ENCODE assay signal across 10 cellular contexts in the genomic region with DNA sequence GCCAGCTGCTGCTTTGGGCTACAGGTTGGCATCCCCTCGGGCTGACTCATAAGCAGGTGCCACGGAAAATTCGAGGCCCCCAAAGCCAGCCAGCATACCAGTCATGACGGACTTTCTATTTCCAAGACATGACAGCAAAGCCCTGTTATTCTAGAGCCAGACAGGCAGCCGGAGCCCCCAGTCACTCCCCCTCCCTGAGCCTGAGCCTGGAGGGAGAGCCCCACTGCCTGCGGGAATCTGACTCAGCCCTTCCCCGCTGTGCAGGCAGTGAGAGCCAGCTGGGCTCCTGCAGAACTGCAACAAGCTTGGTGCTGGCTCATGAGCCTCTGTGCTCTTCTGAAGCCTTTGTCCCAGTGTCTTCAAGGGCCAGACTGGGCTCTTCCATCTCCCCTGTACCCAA. TPM values are rescaled to one million over a fixed set of nuclear protein-coding genes. Genes with fewer than 3 reads are reported as not detected.
DNase-seq lines count a peak whose midpoint lies in the region; ATAC-seq and TF ChIP-seq lines count a peak whose summit lies in the region.
"Had no signal": no experiment of that assay in that cellular context is flagged by ENCODE, and none has a peak within 500 bp of the region (broad histone marks: within the 10 kb centered on the region; RNA-seq: fewer than 3 reads in every experiment).

No MANE protein-coding gene starts in this region.

- H3K4me3 ChIP-seq in A673 (ENCODE audit: low read depth, low read length, poor library complexity, severe bottlenecking) (no peak overlapping the region), left lung (no peak overlapping the region)
- no peak overlapping the region for H3K4me3 ChIP-seq in CD8-positive, alpha-beta memory T cell (ENCODE audit: low read length)
- H3K4me3 ChIP-seq: breast epithelium had no signal

- CTCF ChIA-PET in A673 (lab: Charles Lee): no interaction called here
- CTCF ChIA-PET in CD8-positive, alpha-beta memory T cell (lab: Charles Lee): interaction anchor here (1.6 to 1.8 kb wide), 2 partner anchors 12 to 19 kb away, joined by 5 to 6 read pairs; no protein-coding TSS in a partner anchor

- no peaks in the 10 kb centered on the region for H3K36me3 Mint-ChIP-seq in chondrocyte (ENCODE audit: low read depth)
- no peaks in the 10 kb centered on the region for H3K36me3 Mint-ChIP-seq in CD8-positive, alpha-beta memory T cell

- peak overlapping the region; percentile 3 for H3K4me3 Mint-ChIP-seq in chondrocyte (ENCODE audit: unreplicated experiment)
- no peak overlapping the region for H3K4me3 Mint-ChIP-seq in CD8-positive, alpha-beta memory T cell

- H3K27me3 Mint-ChIP-seq in chondrocyte (ENCODE audit: low read depth): no peaks in the 10 kb centered on the region
- H3K27me3 Mint-ChIP-seq in CD8-positive, alpha-beta memory T cell: peaks cover 13 to 23% of the 10 kb centered on the region in 2 donors

- H3K27me3 ChIP-seq in A673 (replicated peaks; ENCODE audit: insufficient read depth, low read depth, low read length, poor library complexity) (no peaks in the 10 kb centered on the region), left lung (no peaks in the 10 kb centered on the region)
- no peaks in the 10 kb centered on the region for H3K27me3 ChIP-seq in CD8-positive, alpha-beta memory T cell (ENCODE audit: insufficient read depth, low read length, poor library complexity, severe bottlenecking)
- H3K27me3 ChIP-seq: breast epithelium had no signal

- TF ChIP-seq CTCF in A673 (conservative IDR thresholded peaks at IDR 0.05; ENCODE audit: low read depth, low read length): no peak
- TF ChIP-seq CTCF in chondrocyte (IDR thresholded peaks at IDR 0.05): no peak
- TF ChIP-seq CTCF in left lung (IDR thresholded peaks at IDR 0.05): no peak

- peaks cover 61% of the 10 kb centered on the region for H3K4me1 Mint-ChIP-seq in chondrocyte (ENCODE audit: low read depth)
- peaks cover 0 to 3% (median 0%) of the 10 kb centered on the region in 3 donors for H3K4me1 Mint-ChIP-seq in CD8-positive, alpha-beta memory T cell

- intact Hi-C loops in A673 (cut with micrococcal nuclease; ENCODE audit: unreplicated experiment): no loop called here
- intact Hi-C loops in left lung (cut with DNase I): no loop called here

- H3K9me3 ChIP-seq in A673 (ENCODE audit: low read depth, low read length, poor library complexity, severe bottlenecking): no peaks in the 10 kb centered on the region
- H3K9me3 ChIP-seq in left lung: no peaks in the 10 kb centered on the region
- H3K9me3 ChIP-seq in CD8-positive, alpha-beta memory T cell (ENCODE audit: low read length): no peaks in the 10 kb centered on the region
- H3K9me3 ChIP-seq: breast epithelium had no signal

- DNase-seq in A673 (ENCODE audit: low spot score) (peak; percentile 86), LHCN-M2 (ENCODE audit: low read depth) (peak; percentile 86), chondrocyte (ENCODE audit: low spot score) (no peak), left lung (peak in 1 of 2 donors; percentile 33), GM19238 (ENCODE audit: insufficient read length, low spot score) (no peak), NOMO-1 treated with dmso at 0.1 percent for 144 hours (lab: John Stamatoyannopoulos, UW; ENCODE audit: unreplicated experiment) (no peak)
- DNase-seq in CD8-positive, alpha-beta memory T cell: no peak

- peak overlapping the region; percentile 97 for H3K27ac Mint-ChIP-seq in chondrocyte (ENCODE audit: unreplicated experiment)
- no peak overlapping the region for H3K27ac Mint-ChIP-seq in CD8-positive, alpha-beta memory T cell

- ATAC-seq in left lung (peak; percentile 70), GM19455 (IDR thresholded peaks at IDR 0.05; ENCODE audit: unreplicated experiment) (no peak)

- peaks cover 6% of the 10 kb centered on the region for H3K4me1 ChIP-seq in A673 (ENCODE audit: insufficient read depth, low read length, poor library complexity, severe bottlenecking)
- H3K4me1 ChIP-seq in left lung: peaks cover 0 to 3% of the 10 kb centered on the region in 2 donors
- H3K4me1 ChIP-seq in CD8-positive, alpha-beta memory T cell (ENCODE audit: insufficient read depth, low read length): no peaks in the 10 kb centered on the region
- H3K4me1 ChIP-seq: breast epithelium had no signal

- no TSS peak for BruUV-seq in A673 (replicated peaks; lab: Mats Ljungman, UMichigan)

- H3K9me3 Mint-ChIP-seq in chondrocyte (ENCODE audit: low read depth): no peaks in the 10 kb centered on the region
- no peaks in the 10 kb centered on the region for H3K9me3 Mint-ChIP-seq in CD8-positive, alpha-beta memory T cell

- H3K27ac ChIP-seq in A673 (ENCODE audit: low read depth, low read length, poor library complexity, severe bottlenecking): no peak overlapping the region
- no peak overlapping the region for H3K27ac ChIP-seq in left lung
- H3K27ac ChIP-seq in CD8-positive, alpha-beta memory T cell (ENCODE audit: low read depth, low read length): no peak overlapping the region
- H3K27ac ChIP-seq: breast epithelium had no signal

- H3K36me3 ChIP-seq in A673 (ENCODE audit: insufficient read depth, low read length, poor library complexity, severe bottlenecking) (no peaks in the 10 kb centered on the region), left lung (no peaks in the 10 kb centered on the region)
- no peaks in the 10 kb centered on the region for H3K36me3 ChIP-seq in CD8-positive, alpha-beta memory T cell (ENCODE audit: insufficient read depth, low read length)
- H3K36me3 ChIP-seq: breast epithelium had no signal

- POLR2A ChIA-PET in A673 (lab: Charles Lee; ENCODE audit: low non-redundant PET): no interaction called here
- POLR2A ChIA-PET in CD8-positive, alpha-beta memory T cell (lab: Charles Lee): no interaction called here

RNA-seq across cellular contexts. Expression of gene BTBD16, which starts 15.8 kb away (rescaled TPM):
- not detected in 2 replicates for total RNA-seq in A673 (2021)
- not detected in 2 replicates for total RNA-seq in LHCN-M2 (2014; rRNA removed)
- not detected for polyA plus RNA-seq in LHCN-M2 (2012)
- 0.10 to 0.29 TPM in 2 of 3 replicates, not detected in the other for total RNA-seq in chondrocyte
- total RNA-seq in left lung: 1 to 10 TPM in 1 of 2 donors, under 1 TPM in 1; 0.86 to 2.1 TPM
- total RNA-seq in CD8-positive, alpha-beta memory T cell: not detected
- polyA plus RNA-seq in CD8-positive, alpha-beta memory T cell: not detected
- total RNA-seq: mononuclear cell had no signal

Comparison
In these comparisons a context has a peak if more than half of its experiments do, and no peak if none do; other contexts are left out.
1. DNase-seq: peak in A673 (single experiment) and LHCN-M2 (single experiment); none in chondrocyte (single experiment), GM19238 (single experiment), CD8-positive, alpha-beta memory T cell (0 of 5) and NOMO-1 treated with dmso at 0.1 percent for 144 hours (single experiment).